ENCODE assay signal across 11 cellular contexts in genomic region chr2:202782930-202783558, GRCh38.
"Had no signal": no experiment of that assay in that cellular context is flagged by ENCODE, and none has a peak within 500 bp of the region (broad histone marks: within the 10 kb centered on the region; RNA-seq: fewer than 3 reads in every experiment).

No MANE protein-coding gene starts in this region.

- DNase-seq: activated CD4-positive, alpha-beta memory T cell treated with anti-CD3 and anti-CD28 coated beads for 36 hours; activated CD4-positive, CD25-positive, alpha-beta regulatory T cell treated with anti-CD3 and anti-CD28 coated beads, Interleukin-2, amount 50 U/mL, for 72 hours; activated gamma-delta T cell treated with Interleukin-2 at 50 U/mL for 16 hours; activated T-cell treated with anti-CD3 and anti-CD28 coated beads, Interleukin-2, amount 50 U/mL, for 48 hours; central memory CD4-positive, alpha-beta T cell; effector CD8-positive, alpha-beta T cell; hippocampal formation; transverse colon had no signal

- H3K27me3 ChIP-seq: SJSA1, transverse colon had no signal

- H3K27me3 Mint-ChIP-seq: activated CD4-positive, alpha-beta memory T cell treated with anti-CD3 and anti-CD28 coated beads for 36 hours; stimulated activated memory B cell treated with anti-CD40 and anti-IgM and Interleukin-4, amounts not matched to agents 10 μg/mL and 1 μg/mL and 100 μg/mL, for 72 hours had no signal

- ATAC-seq: stimulated activated memory B cell treated with anti-CD40 and anti-IgM and Interleukin-4, amounts not matched to agents 10 μg/mL and 1 μg/mL and 100 μg/mL, for 72 hours had no signal

- H3K4me3 Mint-ChIP-seq: activated CD4-positive, alpha-beta memory T cell treated with anti-CD3 and anti-CD28 coated beads for 36 hours; stimulated activated memory B cell treated with anti-CD40 and anti-IgM and Interleukin-4, amounts not matched to agents 10 μg/mL and 1 μg/mL and 100 μg/mL, for 72 hours had no signal

- H3K9me3 ChIP-seq: SJSA1, transverse colon had no signal

- H3K36me3 ChIP-seq: SJSA1 had no signal

- H3K27ac ChIP-seq: coronary artery, SJSA1, transverse colon had no signal

- H3K9me3 Mint-ChIP-seq: activated CD4-positive, alpha-beta memory T cell treated with anti-CD3 and anti-CD28 coated beads for 36 hours; stimulated activated memory B cell treated with anti-CD40 and anti-IgM and Interleukin-4, amounts not matched to agents 10 μg/mL and 1 μg/mL and 100 μg/mL, for 72 hours had no signal

- H3K27ac Mint-ChIP-seq: activated CD4-positive, alpha-beta memory T cell treated with anti-CD3 and anti-CD28 coated beads for 36 hours; stimulated activated memory B cell treated with anti-CD40 and anti-IgM and Interleukin-4, amounts not matched to agents 10 μg/mL and 1 μg/mL and 100 μg/mL, for 72 hours had no signal

- H3K4me1 ChIP-seq: SJSA1, transverse colon had no signal

- H3K4me3 ChIP-seq: coronary artery, SJSA1, transverse colon had no signal
